Comparison of ENCODE assay signal across 8 cellular contexts in the genomic region with DNA sequence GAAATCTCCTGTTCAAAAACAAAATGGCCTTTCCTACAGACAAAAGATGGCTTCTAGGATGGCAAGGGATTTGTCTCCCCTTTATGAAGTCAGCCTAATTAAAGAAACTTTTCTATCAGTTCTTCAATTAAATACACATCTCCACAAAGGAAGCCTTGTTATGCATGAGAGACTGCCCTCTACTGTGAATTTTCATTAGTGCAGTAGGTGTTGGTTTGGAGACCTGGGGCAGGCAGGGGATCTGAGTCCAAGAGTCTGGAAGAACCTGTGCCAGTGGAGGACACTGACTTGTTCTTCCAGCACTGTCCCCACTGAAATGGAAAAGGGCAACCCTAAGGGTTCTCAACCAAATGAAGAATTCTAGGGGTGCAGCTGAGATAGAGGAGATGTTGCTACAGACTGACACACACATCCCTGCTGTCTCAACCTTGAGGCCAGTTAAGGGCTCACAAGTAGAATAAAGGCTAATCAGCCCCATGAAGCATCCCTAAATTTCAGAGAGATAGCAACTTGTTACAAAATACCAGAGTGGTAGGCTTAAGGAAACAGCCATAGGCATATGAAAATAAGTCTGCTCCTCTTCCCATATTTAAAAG.
DNase-seq lines count a peak whose midpoint lies in the region; ATAC-seq and TF ChIP-seq lines count a peak whose summit lies in the region.

No MANE protein-coding gene starts in this region.

- ATAC-seq in body of pancreas (peak; percentile 75), HG02852 (IDR thresholded peaks at IDR 0.05; ENCODE audit: unreplicated experiment) (no peak)
- no peak for ATAC-seq in activated CD8-positive, alpha-beta memory T cell treated with anti-CD3 and anti-CD28 coated beads, Interleukin-2, amount 10 ng/mL, durations not matched to agents 7 days and 5 days

- H3K27ac Mint-ChIP-seq in activated CD8-positive, alpha-beta memory T cell treated with anti-CD3 and anti-CD28 coated beads, Interleukin-2, amount 10 ng/mL, durations not matched to agents 7 days and 5 days, result no peak overlapping the region

- no peaks in the 10 kb centered on the region for H3K36me3 Mint-ChIP-seq in activated CD8-positive, alpha-beta memory T cell treated with anti-CD3 and anti-CD28 coated beads, Interleukin-2, amount 10 ng/mL, durations not matched to agents 7 days and 5 days

- H3K9me3 Mint-ChIP-seq in activated CD8-positive, alpha-beta memory T cell treated with anti-CD3 and anti-CD28 coated beads, Interleukin-2, amount 10 ng/mL, durations not matched to agents 7 days and 5 days (ENCODE audit: low read depth), result no peaks in the 10 kb centered on the region

- H3K27ac ChIP-seq in body of pancreas (no peak overlapping the region), testis (no peak overlapping the region)

- H3K36me3 ChIP-seq in body of pancreas (replicated peaks in 1 of 2; ENCODE audit: insufficient read depth in 1 of 2, low read depth in 2 of 2) (no peaks in the 10 kb centered on the region), testis (ENCODE audit: low read depth, missing control alignments) (no peaks in the 10 kb centered on the region)

- CTCF ChIA-PET in activated CD8-positive, alpha-beta memory T cell treated with anti-CD3 and anti-CD28 coated beads, Interleukin-2, amount 10 ng/mL, durations not matched to agents 7 days and 5 days (lab: Charles Lee), result interaction anchor here (1.1 kb wide), 1 partner anchor 29 kb away, joined by 3 read pairs; no protein-coding TSS in a partner anchor

- H3K4me3 ChIP-seq in body of pancreas, result no peak overlapping the region
- H3K4me3 ChIP-seq in testis, result no peak overlapping the region

- no peaks in the 10 kb centered on the region for H3K27me3 ChIP-seq in body of pancreas
- H3K27me3 ChIP-seq in testis, result no peaks in the 10 kb centered on the region

- TF ChIP-seq CTCF in GM20000 (IDR thresholded peaks at IDR 0.05; ENCODE audit: extremely low read depth, missing control alignments) (peak; percentile 44), body of pancreas (IDR thresholded peaks at IDR 0.05) (peak; percentile 36 to 79 (median 68)), testis (IDR thresholded peaks at IDR 0.05) (peak; percentile 54 to 75 (median 67))

- intact Hi-C loops in body of pancreas (cut with DNase I) (loop anchor here (5.0 kb wide), 1 partner anchor 367 kb away; no protein-coding TSS in a partner anchor), testis (cut with DNase I; ENCODE audit: low total_unique reads) (no loop called here)

- no peak overlapping the region for H3K4me3 Mint-ChIP-seq in activated CD8-positive, alpha-beta memory T cell treated with anti-CD3 and anti-CD28 coated beads, Interleukin-2, amount 10 ng/mL, durations not matched to agents 7 days and 5 days

- no peaks in the 10 kb centered on the region for H3K4me1 Mint-ChIP-seq in activated CD8-positive, alpha-beta memory T cell treated with anti-CD3 and anti-CD28 coated beads, Interleukin-2, amount 10 ng/mL, durations not matched to agents 7 days and 5 days

- peaks cover 2% of the 10 kb centered on the region for H3K27me3 Mint-ChIP-seq in activated CD8-positive, alpha-beta memory T cell treated with anti-CD3 and anti-CD28 coated beads, Interleukin-2, amount 10 ng/mL, durations not matched to agents 7 days and 5 days

- DNase-seq in DMS53 (lab: John Stamatoyannopoulos, UW), result peak; percentile 34
- peak; percentile 43 for DNase-seq in GM20000 (ENCODE audit: low spot score)
- peak; percentile 22 for DNase-seq in NCI-H1694 treated with DMSO at 0.1 percent for 48 hours (lab: John Stamatoyannopoulos, UW)
- DNase-seq in body of pancreas, result peak; percentile 28 to 56 (median 40)
- DNase-seq in iris pigment epithelial cell (ENCODE audit: low read depth), result peak; percentile 70
- DNase-seq in testis, result peak; percentile 53
- no peak for DNase-seq in activated CD8-positive, alpha-beta memory T cell treated with anti-CD3 and anti-CD28 coated beads, Interleukin-2, amount 10 ng/mL, durations not matched to agents 7 days and 5 days

- TF ChIP-seq POLR2A in body of pancreas (IDR thresholded peaks at IDR 0.05), result no peak
- no peak for TF ChIP-seq POLR2A in testis (IDR thresholded peaks at IDR 0.05)

- no peaks in the 10 kb centered on the region for H3K4me1 ChIP-seq in body of pancreas
- H3K4me1 ChIP-seq in testis, result no peaks in the 10 kb centered on the region

- H3K9me3 ChIP-seq in body of pancreas, result no peaks in the 10 kb centered on the region
- H3K9me3 ChIP-seq in testis, result no peaks in the 10 kb centered on the region
